8 cellular contexts compared by ENCODE assay signal in the genomic region with DNA sequence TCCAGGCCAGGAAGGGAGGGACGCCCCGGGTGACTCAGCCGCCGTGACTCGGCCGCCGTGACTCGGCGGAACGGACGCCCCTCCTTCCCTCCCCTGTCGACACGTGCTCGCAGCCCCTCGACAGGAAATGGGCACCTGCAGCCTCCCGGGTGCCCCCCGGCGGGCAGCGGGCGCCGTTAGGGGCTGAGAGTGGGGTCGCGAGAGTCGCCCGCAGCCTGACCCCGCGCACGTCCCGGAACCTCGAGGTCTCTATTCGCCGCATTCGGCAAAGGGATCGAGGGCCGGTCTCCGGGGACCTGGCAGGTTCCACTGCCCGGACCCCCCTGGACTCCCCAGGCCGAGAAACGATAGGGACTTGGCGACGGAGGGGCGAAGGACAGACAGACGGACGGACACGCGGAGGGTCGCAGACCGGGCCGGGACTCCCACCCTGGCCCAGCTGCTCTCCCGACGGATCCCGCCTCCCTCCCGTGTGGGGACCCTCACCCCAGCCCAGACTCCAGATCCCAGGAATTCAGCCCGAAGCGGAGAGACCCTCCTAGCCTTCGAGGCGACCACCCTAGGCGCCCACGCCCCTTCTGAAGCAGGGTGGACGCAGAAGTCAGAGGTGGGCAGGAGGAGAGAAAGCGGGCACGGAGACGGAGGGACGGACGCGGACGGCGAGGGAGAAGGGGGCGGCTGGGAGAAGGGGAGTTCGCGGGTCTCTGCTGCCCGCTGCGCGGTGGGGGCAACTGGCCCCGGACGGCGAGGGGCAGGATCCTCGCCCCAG. TPM values are rescaled to one million over a fixed set of nuclear protein-coding genes. Genes with fewer than 3 reads are reported as not detected.
A peak's percentile ranks its signal among the peaks of the same experiment; 100 is the strongest.
DNase-seq lines count a peak whose midpoint lies in the region; ATAC-seq, FAIRE-seq and TF ChIP-seq lines count a peak whose summit lies in the region.

No MANE protein-coding gene starts in this region.

- TF ChIP-seq CTCF in body of pancreas (IDR thresholded peaks at IDR 0.05) = no peak
- no peak for TF ChIP-seq CTCF in kidney (IDR thresholded peaks at IDR 0.05; ENCODE audit: borderline replicate concordance, extremely low read depth, insufficient read depth)

- no peak for FAIRE-seq in kidney (lab: Jason Lieb, UNC)

- H3K36me3 ChIP-seq in body of pancreas (replicated peaks in 1 of 2; ENCODE audit: insufficient read depth in 1 of 2, low read depth in 2 of 2) (no peaks in the 10 kb centered on the region), kidney (ENCODE audit: control insufficient read depth in 1 of 2, insufficient read depth in 2 of 2, low read length in 2 of 2) (no peaks in the 10 kb centered on the region)

- H3K9me3 ChIP-seq in body of pancreas = no peaks in the 10 kb centered on the region
- H3K9me3 ChIP-seq in kidney (ENCODE audit: control insufficient read depth in 1 of 2, low read length in 2 of 2) = no peaks in the 10 kb centered on the region

- peak in 2 of 3 donors; percentile 9 to 12 for TF ChIP-seq POLR2A in body of pancreas (IDR thresholded peaks at IDR 0.05)

- DNase-seq in NCI-H2227 (lab: John Stamatoyannopoulos, UW; ENCODE audit: unreplicated experiment) (peak; percentile 22), NCI-H2227 treated with DMSO at 0.1 percent for 48 hours (lab: John Stamatoyannopoulos, UW) (no peak), T1000 (lab: John Stamatoyannopoulos, UW) (peak; percentile 80), body of pancreas (peak; percentile 45 to 58 (median 52)), kidney (peak; percentile 91), DMS79 treated with DMSO at 0.1 percent for 48 hours (lab: John Stamatoyannopoulos, UW) (no peak), cerebellar nuclear complex (lab: John Stamatoyannopoulos, UW) (no peak)
- DNase-seq in stimulated activated CD4-positive, alpha-beta T cell treated with anti-CD3 and anti-CD28 coated beads, Interleukin-2, amount 100 ng/mL, for 4 hours (ENCODE audit: low read depth) = peak; percentile 77

- H3K4me3 ChIP-seq in body of pancreas = no peak overlapping the region
- peak overlapping the region in 1 of 2 donors; percentile 47 for H3K4me3 ChIP-seq in kidney (ENCODE audit: low read length in 2 of 2)

- ATAC-seq in body of pancreas = peak; percentile 37

- H3K9ac ChIP-seq in kidney (ENCODE audit: low read length in 2 of 2) = peak overlapping the region in 1 of 2 donors; percentile 26

- intact Hi-C loops in body of pancreas (cut with DNase I) = no loop called here
- intact Hi-C loops in kidney (cut with DNase I) = no loop called here

- H3K4me1 ChIP-seq in body of pancreas = peaks cover 14% of the 10 kb centered on the region
- H3K4me1 ChIP-seq in kidney (ENCODE audit: control insufficient read depth in 1 of 2, insufficient read depth in 1 of 2, low read depth in 1 of 2, low read length in 2 of 2) = peaks cover 3 to 6% of the 10 kb centered on the region in 2 donors

- peak overlapping the region in 3 of 4 donors; percentile 24 to 66 (median 48) for H3K27ac ChIP-seq in body of pancreas
- no peak overlapping the region for H3K27ac ChIP-seq in kidney (ENCODE audit: low read depth in 2 of 2, low read length in 2 of 2)

- peaks cover 0 to 11% of the 10 kb centered on the region in 2 donors for H3K27me3 ChIP-seq in body of pancreas

- 0 to 4% methylated on average over 3 to 77 of the region's 78 CpGs for WGBS in body of pancreas, 2 donors

RNA-seq across cellular contexts. Expression of a gene that starts 0.6 kb away (rescaled TPM):
- total RNA-seq in body of pancreas (10 to 100 TPM in 1 of 2 donors, under 1 TPM in 1; 0.52 to 17.8 TPM), kidney (3.2 TPM)
- polyA plus RNA-seq in kidney (ENCODE audit: insufficient read depth, low read depth, low replicate concordance) = 0.37 TPM

RNA-seq across cellular contexts. Expression of a gene that starts 9.1 kb away (rescaled TPM):
- total RNA-seq in body of pancreas (10 to 100 TPM; 49.8 to 54.5 TPM), kidney (26.1 TPM)
- 31.8 TPM for polyA plus RNA-seq in kidney (ENCODE audit: insufficient read depth, low read depth, low replicate concordance)

RNA-seq across cellular contexts. Expression of a gene that starts 11.3 kb away (rescaled TPM):
- total RNA-seq in body of pancreas (10 to 100 TPM; 40.2 to 49.5 TPM), kidney (58.0 TPM)
- 105 TPM for polyA plus RNA-seq in kidney (ENCODE audit: insufficient read depth, low read depth, low replicate concordance)

RNA-seq across cellular contexts. Expression of a gene that starts 19.3 kb away (rescaled TPM):
- total RNA-seq in body of pancreas (10 to 100 TPM; 10.4 to 17.8 TPM), kidney (38.0 TPM)
- 52.0 TPM for polyA plus RNA-seq in kidney (ENCODE audit: insufficient read depth, low read depth, low replicate concordance)

RNA-seq across cellular contexts. Expression of a gene that starts 19.7 kb away (rescaled TPM):
- total RNA-seq in body of pancreas = 10 to 100 TPM; 29.6 to 91.6 TPM
- 51.2 TPM for total RNA-seq in kidney
- 150 TPM for polyA plus RNA-seq in kidney (ENCODE audit: insufficient read depth, low read depth, low replicate concordance)

Comparison
In these comparisons a context has a peak if more than half of its experiments do, and no peak if none do; other contexts are left out.
1. DNase-seq: peak in NCI-H2227 (single experiment), T1000 (single experiment), body of pancreas (4 of 4), kidney (single experiment) and stimulated activated CD4-positive, alpha-beta T cell treated with anti-CD3 and anti-CD28 coated beads, Interleukin-2, amount 100 ng/mL, for 4 hours (single experiment); none in NCI-H2227 treated with DMSO at 0.1 percent for 48 hours (single experiment), DMS79 treated with DMSO at 0.1 percent for 48 hours (single experiment) and cerebellar nuclear complex (0 of 2).
2. H3K27ac ChIP-seq: peak in body of pancreas (3 of 4); none in kidney (0 of 2).